In genomic region chr3:122350814-122351418, GRCh38 we compare ENCODE assay signal across 14 cellular contexts. TPM values are rescaled to one million over a fixed set of nuclear protein-coding genes. Genes with fewer than 3 reads are reported as not detected.
DNase-seq lines count a peak whose midpoint lies in the region; ATAC-seq lines count a peak whose summit lies in the region.
"Had no signal": no experiment of that assay in that cellular context is flagged by ENCODE, and none has a peak within 500 bp of the region (broad histone marks: within the 10 kb centered on the region; RNA-seq: fewer than 3 reads in every experiment).

No MANE protein-coding gene starts in this region.

- no peak overlapping the region for H3K4me3 Mint-ChIP-seq in activated naive CD8-positive, alpha-beta T cell treated with anti-CD3 and anti-CD28 coated beads, Interleukin-2, amount 50 U/mL, for 24 hours
- H3K4me3 Mint-ChIP-seq in activated naive CD8-positive, alpha-beta T cell treated with anti-CD3 and anti-CD28 coated beads for 36 hours, result no peak overlapping the region
- H3K4me3 Mint-ChIP-seq: activated naive CD8-positive, alpha-beta T cell had no signal

- DNase-seq in activated naive CD8-positive, alpha-beta T cell treated with anti-CD3 and anti-CD28 coated beads, Interleukin-2, amount 50 U/mL, for 24 hours, result peak; percentile 7
- DNase-seq in activated naive CD8-positive, alpha-beta T cell treated with anti-CD3 and anti-CD28 coated beads for 36 hours, result no peak
- peak; percentile 29 for DNase-seq in SK-MEL-5 (ENCODE audit: low read depth, low spot score)
- DNase-seq in fibroblast of peridontal ligament (ENCODE audit: extremely low read depth), result peak; percentile 32
- DNase-seq in stromal cell of bone marrow (ENCODE audit: low read depth), result peak; percentile 31
- DNase-seq in NCI-H524 treated with DMSO at 0.1 percent for 48 hours (lab: John Stamatoyannopoulos, UW), result no peak
- DNase-seq in AG08395 (ENCODE audit: low spot score), result no peak
- DNase-seq: ACHN, midbrain, testis had no signal

- peak; percentile 61 for ATAC-seq in activated naive CD8-positive, alpha-beta T cell treated with anti-CD3 and anti-CD28 coated beads, Interleukin-2, amount 50 U/mL, for 24 hours
- ATAC-seq in GM19023 (IDR thresholded peaks at IDR 0.05; ENCODE audit: unreplicated experiment), result no peak

- no peaks in the 10 kb centered on the region for H3K36me3 Mint-ChIP-seq in activated naive CD8-positive, alpha-beta T cell treated with anti-CD3 and anti-CD28 coated beads, Interleukin-2, amount 50 U/mL, for 24 hours (ENCODE audit: low read depth)
- no peaks in the 10 kb centered on the region for H3K36me3 Mint-ChIP-seq in activated naive CD8-positive, alpha-beta T cell treated with anti-CD3 and anti-CD28 coated beads for 36 hours
- H3K36me3 Mint-ChIP-seq: activated naive CD8-positive, alpha-beta T cell had no signal

- in situ Hi-C loops in SK-MEL-5 (cut with HindIII; ENCODE audit: low pct_unique_long_range_greater_than_20kb, low sequenced_read_pairs), result no loop called here

- no peaks in the 10 kb centered on the region for H3K4me1 Mint-ChIP-seq in activated naive CD8-positive, alpha-beta T cell treated with anti-CD3 and anti-CD28 coated beads, Interleukin-2, amount 50 U/mL, for 24 hours
- no peaks in the 10 kb centered on the region for H3K4me1 Mint-ChIP-seq in activated naive CD8-positive, alpha-beta T cell treated with anti-CD3 and anti-CD28 coated beads for 36 hours

- no peaks in the 10 kb centered on the region for H3K9me3 Mint-ChIP-seq in activated naive CD8-positive, alpha-beta T cell treated with anti-CD3 and anti-CD28 coated beads, Interleukin-2, amount 50 U/mL, for 24 hours
- peaks cover 3% of the 10 kb centered on the region for H3K9me3 Mint-ChIP-seq in activated naive CD8-positive, alpha-beta T cell treated with anti-CD3 and anti-CD28 coated beads for 36 hours

- no peaks in the 10 kb centered on the region for H3K27me3 Mint-ChIP-seq in activated naive CD8-positive, alpha-beta T cell treated with anti-CD3 and anti-CD28 coated beads, Interleukin-2, amount 50 U/mL, for 24 hours
- H3K27me3 Mint-ChIP-seq in activated naive CD8-positive, alpha-beta T cell treated with anti-CD3 and anti-CD28 coated beads for 36 hours, result peaks cover 5% of the 10 kb centered on the region

- H3K27ac Mint-ChIP-seq in activated naive CD8-positive, alpha-beta T cell treated with anti-CD3 and anti-CD28 coated beads, Interleukin-2, amount 50 U/mL, for 24 hours, result no peak overlapping the region
- H3K27ac Mint-ChIP-seq in activated naive CD8-positive, alpha-beta T cell treated with anti-CD3 and anti-CD28 coated beads for 36 hours, result no peak overlapping the region
- H3K27ac Mint-ChIP-seq: activated naive CD8-positive, alpha-beta T cell had no signal

RNA-seq across cellular contexts. Expression of gene CSTA, which starts 25.9 kb away (rescaled TPM):
- not detected for total RNA-seq in activated naive CD8-positive, alpha-beta T cell treated with anti-CD3 and anti-CD28 coated beads for 36 hours
- 1.9 and 4.0 TPM in 2 replicates for total RNA-seq in SK-MEL-5 (2014; rRNA removed; shearing (Covaris generic))
- polyA plus RNA-seq in SK-MEL-5 (2015; cell fraction: cytosol; rRNA removed), result 2.8 and 3.4 TPM in 2 replicates
- 0.31 and 2.6 TPM in 2 replicates for polyA plus RNA-seq in SK-MEL-5 (2015; cell fraction: nucleus; rRNA removed)
- total RNA-seq: frontal cortex, osteocyte had no signal

RNA-seq across cellular contexts. Expression of gene MIX23, which starts 32.1 kb away (rescaled TPM):
- 100 to 1,000 TPM; 170 to 210 TPM for total RNA-seq in activated naive CD8-positive, alpha-beta T cell treated with anti-CD3 and anti-CD28 coated beads for 36 hours
- total RNA-seq in SK-MEL-5 (2014; rRNA removed; shearing (Covaris generic)), result 72.7 and 97.1 TPM in 2 replicates
- polyA plus RNA-seq in SK-MEL-5 (2015; cell fraction: cytosol; rRNA removed), result 23.7 and 43.2 TPM in 2 replicates
- polyA plus RNA-seq in SK-MEL-5 (2015; cell fraction: nucleus; rRNA removed), result 65.9 and 85.6 TPM in 2 replicates

RNA-seq across cellular contexts. Expression of gene FAM162A, which starts 33.1 kb away (rescaled TPM):
- total RNA-seq in activated naive CD8-positive, alpha-beta T cell treated with anti-CD3 and anti-CD28 coated beads for 36 hours, result 100 to 1,000 TPM; 147 to 148 TPM
- 80.0 and 92.9 TPM in 2 replicates for total RNA-seq in SK-MEL-5 (2014; rRNA removed; shearing (Covaris generic))
- 17.2 and 29.5 TPM in 2 replicates for polyA plus RNA-seq in SK-MEL-5 (2015; cell fraction: cytosol; rRNA removed)
- 11.9 and 14.6 TPM in 2 replicates for polyA plus RNA-seq in SK-MEL-5 (2015; cell fraction: nucleus; rRNA removed)

Comparison
In these comparisons a context has a peak if more than half of its experiments do, and no peak if none do; other contexts are left out.
1. DNase-seq: peak in activated naive CD8-positive, alpha-beta T cell treated with anti-CD3 and anti-CD28 coated beads, Interleukin-2, amount 50 U/mL, for 24 hours (single experiment), SK-MEL-5 (single experiment), fibroblast of peridontal ligament (single experiment) and stromal cell of bone marrow (single experiment); none in activated naive CD8-positive, alpha-beta T cell treated with anti-CD3 and anti-CD28 coated beads for 36 hours (single experiment), NCI-H524 treated with DMSO at 0.1 percent for 48 hours (single experiment) and AG08395 (single experiment).